Comparison of ENCODE assay signal across 17 cellular contexts in genomic region chr4:122890142-122890769, GRCh38. TPM values are rescaled to one million over a fixed set of nuclear protein-coding genes. Genes with fewer than 3 reads are reported as not detected.
DNase-seq lines count a peak whose midpoint lies in the region; ATAC-seq, FAIRE-seq and TF ChIP-seq lines count a peak whose summit lies in the region.
"Had no signal": no experiment of that assay in that cellular context is flagged by ENCODE, and none has a peak within 500 bp of the region (broad histone marks: within the 10 kb centered on the region; RNA-seq: fewer than 3 reads in every experiment).

No MANE protein-coding gene starts in this region.

- ATAC-seq in GM18870 (IDR thresholded peaks at IDR 0.05; ENCODE audit: unreplicated experiment) = peak; percentile 65
- ATAC-seq in HG02981 (IDR thresholded peaks at IDR 0.05; ENCODE audit: unreplicated experiment) = peak; percentile 64
- no peak for ATAC-seq in pancreas
- ATAC-seq in HG03521 (IDR thresholded peaks at IDR 0.05; ENCODE audit: unreplicated experiment) = no peak
- ATAC-seq: GM23338 had no signal

- FAIRE-seq in pancreas (lab: Jason Lieb, UNC) = peak; percentile 26
- FAIRE-seq: endometrium had no signal

- H3K4me3 ChIP-seq in pancreas = no peak overlapping the region
- H3K4me3 ChIP-seq: GM23338, ovary, transverse colon had no signal

- 62 to 66% methylated on average over 2 of the region's 2 CpGs for WGBS in pancreas, 2 donors

- DNase-seq in amniotic epithelial cell (ENCODE audit: low read depth) (peak; percentile 44), pancreas (no peak), DMS153 (lab: John Stamatoyannopoulos, UW) (no peak), medulla oblongata (ENCODE audit: extremely low spot score) (no peak)
- no peak for DNase-seq in stimulated activated naive CD4-positive, alpha-beta T cell (lab: John Stamatoyannopoulos, UW)
- DNase-seq: DMS79 treated with DMSO at 0.1 percent for 48 hours; midbrain; MV-4-11; NK-92 treated with Interleukin-12 subunit alpha and Interleukin-12 subunit beta, amount 100 ng/mL, for 24 hours; ovary; WERI-Rb-1 had no signal

- H3K9me3 ChIP-seq in pancreas = no peaks in the 10 kb centered on the region
- H3K9me3 ChIP-seq: ovary, transverse colon had no signal

- no peaks in the 10 kb centered on the region for H3K4me1 ChIP-seq in pancreas

- no peak overlapping the region for H3K27ac ChIP-seq in pancreas
- H3K27ac ChIP-seq: ovary, transverse colon, WERI-Rb-1 had no signal

- intact Hi-C loops in pancreas (cut with DNase I) = no loop called here

- peaks cover 0 to 7% (median 0%) of the 10 kb centered on the region in 3 donors for H3K36me3 ChIP-seq in pancreas
- H3K36me3 ChIP-seq: ovary, transverse colon had no signal

- TF ChIP-seq CTCF in pancreas (IDR thresholded peaks at IDR 0.05) = no peak

- H3K27me3 ChIP-seq in pancreas = no peaks in the 10 kb centered on the region
- H3K27me3 ChIP-seq: ovary, transverse colon had no signal

RNA-seq across cellular contexts. Expression of gene NUDT6, which starts 32.1 kb away (rescaled TPM):
- total RNA-seq in pancreas = 1 to 10 TPM; 1.6 to 3.0 (median 2.0) TPM
- 1 to 10 TPM; 6.8 to 8.2 TPM for polyA plus RNA-seq in pancreas

Comparison
In these comparisons a context has a peak if more than half of its experiments do, and no peak if none do; other contexts are left out.
1. ATAC-seq: peak in GM18870 (single experiment) and HG02981 (single experiment); none in pancreas (0 of 4) and HG03521 (single experiment).